8 cellular contexts compared by ENCODE assay signal in genomic region chr14:49892301-49892635, GRCh38. TPM values are rescaled to one million over a fixed set of nuclear protein-coding genes. Genes with fewer than 3 reads are reported as not detected.
DNase-seq lines count a peak whose midpoint lies in the region; ATAC-seq and TF ChIP-seq lines count a peak whose summit lies in the region.

No MANE protein-coding gene starts in this region.

- peak overlapping the region; percentile 100 for H3K27ac ChIP-seq in colonic mucosa

- intact Hi-C loops in colonic mucosa (cut with DNase I) (loop anchor here (2.0 kb wide), 1 partner anchor 109 kb away; no protein-coding TSS in a partner anchor), left colon (cut with DNase I, micrococcal nuclease) (no loop called here)

- DNase-seq in stimulated activated CD4-positive, alpha-beta T cell treated with anti-CD3 and anti-CD28 coated beads, Interleukin-15, amount 100 ng/mL, for 24 hours = peak; percentile 59
- no peak for DNase-seq in stimulated activated CD4-positive, alpha-beta T cell treated with anti-CD3 and anti-CD28 coated beads, Interleukin-12 subunit alpha, Interleukin-12 subunit beta, amount 100 ng/mL, for 4 hours
- DNase-seq in NCI-H146 (lab: John Stamatoyannopoulos, UW) (peak; percentile 74), colonic mucosa (peak; percentile 74), left colon (peak in 1 of 2 donors; percentile 73)
- DNase-seq in T-helper 2 cell treated with Interferon-gamma antibody and Interleukin-4, amounts not matched to agents 5 μg/mL and 100 μg/mL, for 36 hours (ENCODE audit: low spot score) = no peak

- peak overlapping the region; percentile 92 for H3K4me3 ChIP-seq in colonic mucosa

- no peaks in the 10 kb centered on the region for H3K36me3 ChIP-seq in colonic mucosa

- H3K9me3 ChIP-seq in colonic mucosa = no peaks in the 10 kb centered on the region

- TF ChIP-seq CTCF in colonic mucosa (IDR thresholded peaks at IDR 0.05) = no peak

- H3K9me3 Mint-ChIP-seq in T-helper 2 cell treated with Interferon-gamma antibody and Interleukin-4, amounts not matched to agents 5 μg/mL and 100 μg/mL, for 36 hours = no peaks in the 10 kb centered on the region
- H3K9me3 Mint-ChIP-seq in stimulated activated memory B cell treated with anti-CD40 and anti-IgM and Interleukin-4, amounts not matched to agents 10 μg/mL and 1 μg/mL and 100 μg/mL, for 72 hours = no peaks in the 10 kb centered on the region

- peaks cover 43% of the 10 kb centered on the region for H3K36me3 Mint-ChIP-seq in T-helper 2 cell treated with Interferon-gamma antibody and Interleukin-4, amounts not matched to agents 5 μg/mL and 100 μg/mL, for 36 hours (ENCODE audit: low read depth)
- H3K36me3 Mint-ChIP-seq in stimulated activated memory B cell treated with anti-CD40 and anti-IgM and Interleukin-4, amounts not matched to agents 10 μg/mL and 1 μg/mL and 100 μg/mL, for 72 hours = peaks cover 51% of the 10 kb centered on the region

- no peaks in the 10 kb centered on the region for H3K27me3 Mint-ChIP-seq in T-helper 2 cell treated with Interferon-gamma antibody and Interleukin-4, amounts not matched to agents 5 μg/mL and 100 μg/mL, for 36 hours (ENCODE audit: low read depth)
- H3K27me3 Mint-ChIP-seq in stimulated activated memory B cell treated with anti-CD40 and anti-IgM and Interleukin-4, amounts not matched to agents 10 μg/mL and 1 μg/mL and 100 μg/mL, for 72 hours = no peaks in the 10 kb centered on the region

- peaks cover 3% of the 10 kb centered on the region for H3K4me1 ChIP-seq in colonic mucosa

- peak overlapping the region; percentile 85 to 100 for H3K9ac ChIP-seq in colonic mucosa (ENCODE audit: low read depth in 2 of 2, low read length in 2 of 2)

- no peaks in the 10 kb centered on the region for H3K27me3 ChIP-seq in colonic mucosa

- peak overlapping the region; percentile 99 for H3K27ac Mint-ChIP-seq in T-helper 2 cell treated with Interferon-gamma antibody and Interleukin-4, amounts not matched to agents 5 μg/mL and 100 μg/mL, for 36 hours
- peak overlapping the region; percentile 97 for H3K27ac Mint-ChIP-seq in stimulated activated memory B cell treated with anti-CD40 and anti-IgM and Interleukin-4, amounts not matched to agents 10 μg/mL and 1 μg/mL and 100 μg/mL, for 72 hours

- H3K4me1 Mint-ChIP-seq in T-helper 2 cell treated with Interferon-gamma antibody and Interleukin-4, amounts not matched to agents 5 μg/mL and 100 μg/mL, for 36 hours (ENCODE audit: low read depth) = peaks cover 20% of the 10 kb centered on the region
- H3K4me1 Mint-ChIP-seq in stimulated activated memory B cell treated with anti-CD40 and anti-IgM and Interleukin-4, amounts not matched to agents 10 μg/mL and 1 μg/mL and 100 μg/mL, for 72 hours = peaks cover 34% of the 10 kb centered on the region

- peak; percentile 35 for ATAC-seq in HG02678 (IDR thresholded peaks at IDR 0.05; ENCODE audit: unreplicated experiment)
- peak; percentile 48 for ATAC-seq in left colon
- peak; percentile 69 for ATAC-seq in stimulated activated memory B cell treated with anti-CD40 and anti-IgM and Interleukin-4, amounts not matched to agents 10 μg/mL and 1 μg/mL and 100 μg/mL, for 72 hours

- peak overlapping the region; percentile 100 for H3K4me3 Mint-ChIP-seq in T-helper 2 cell treated with Interferon-gamma antibody and Interleukin-4, amounts not matched to agents 5 μg/mL and 100 μg/mL, for 36 hours
- H3K4me3 Mint-ChIP-seq in stimulated activated memory B cell treated with anti-CD40 and anti-IgM and Interleukin-4, amounts not matched to agents 10 μg/mL and 1 μg/mL and 100 μg/mL, for 72 hours = peak overlapping the region; percentile 94

RNA-seq across cellular contexts. Expression of gene ARF6, which starts 0.6 kb away (rescaled TPM):
- total RNA-seq in colonic mucosa (100 to 1,000 TPM; 136 to 161 TPM), left colon (100 to 1,000 TPM; 131 to 161 TPM)

RNA-seq across cellular contexts. Expression of gene NEMF, which starts 39.7 kb away (rescaled TPM):
- total RNA-seq in colonic mucosa = 10 to 100 TPM; 52.8 to 56.7 TPM
- total RNA-seq in left colon = 10 to 100 TPM; 53.2 to 62.1 TPM

Comparison
In these comparisons a context has a peak if more than half of its experiments do, and no peak if none do; other contexts are left out.
1. DNase-seq: peak in stimulated activated CD4-positive, alpha-beta T cell treated with anti-CD3 and anti-CD28 coated beads, Interleukin-15, amount 100 ng/mL, for 24 hours (single experiment), NCI-H146 (single experiment) and colonic mucosa (single experiment); none in stimulated activated CD4-positive, alpha-beta T cell treated with anti-CD3 and anti-CD28 coated beads, Interleukin-12 subunit alpha, Interleukin-12 subunit beta, amount 100 ng/mL, for 4 hours (single experiment) and T-helper 2 cell treated with Interferon-gamma antibody and Interleukin-4, amounts not matched to agents 5 μg/mL and 100 μg/mL, for 36 hours (single experiment).
2. Peak in every context shown above with its lines, with median percentiles within 50 percentile points of each other: ATAC-seq.